2 cellular contexts compared by ENCODE assay signal in the genomic region with DNA sequence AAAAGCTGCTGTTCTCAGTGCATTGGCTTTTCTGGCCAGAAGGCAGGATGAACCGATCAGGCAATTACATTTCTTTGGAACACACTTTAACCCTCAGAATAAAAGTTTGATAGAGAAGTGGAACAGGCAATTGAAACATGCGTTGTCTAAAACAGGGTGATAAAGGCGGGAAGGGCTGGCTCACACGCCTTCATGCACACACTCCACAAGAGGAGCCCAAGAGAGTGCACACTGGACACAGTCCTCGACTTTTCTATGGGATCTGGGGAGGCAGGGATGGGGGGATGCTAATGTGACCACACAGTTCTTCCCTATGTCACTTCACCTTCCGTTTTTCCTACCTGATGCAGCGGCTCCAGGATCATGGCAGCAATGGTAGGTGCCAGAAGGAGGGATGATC.
TF ChIP-seq lines count a peak whose summit lies in the region.

No MANE protein-coding gene starts in this region.

TF ChIP-seq in HEK293T, 16 proteins besides CTCF, POLR2A, EP300 and RAD21:
- no peak for TF ChIP-seq ARNT (IDR thresholded peaks at IDR 0.05)
- peak; percentile 27; the same call in 1 of the 2 replicates for TF ChIP-seq L3MBTL2 (conservative IDR thresholded peaks at IDR 0.05)

TF ChIP-seq in H1, 55 proteins besides CTCF, POLR2A, EP300 and RAD21:
- TF ChIP-seq SUZ12 (IDR thresholded peaks at IDR 0.05; ENCODE audit: low read length) = no peak
- TF ChIP-seq, protein P1, sequence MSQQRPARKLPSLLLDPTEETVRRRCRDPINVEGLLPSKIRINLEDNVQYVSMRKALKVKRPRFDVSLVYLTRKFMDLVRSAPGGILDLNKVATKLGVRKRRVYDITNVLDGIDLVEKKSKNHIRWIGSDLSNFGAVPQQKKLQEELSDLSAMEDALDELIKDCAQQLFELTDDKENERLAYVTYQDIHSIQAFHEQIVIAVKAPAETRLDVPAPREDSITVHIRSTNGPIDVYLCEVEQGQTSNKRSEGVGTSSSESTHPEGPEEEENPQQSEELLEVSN (IDR thresholded peaks at IDR 0.05) = peak; percentile 55
